ENCODE assay signal across 17 cellular contexts in genomic region chr1:107286125-107286524, GRCh38.
A peak's percentile ranks its signal among the peaks of the same experiment; 100 is the strongest.
DNase-seq lines count a peak whose midpoint lies in the region; ATAC-seq and TF ChIP-seq lines count a peak whose summit lies in the region.
"Had no signal": no experiment of that assay in that cellular context is flagged by ENCODE, and none has a peak within 500 bp of the region (broad histone marks: within the 10 kb centered on the region; RNA-seq: fewer than 3 reads in every experiment).

No MANE protein-coding gene starts in this region.

- no peaks in the 10 kb centered on the region for H3K36me3 Mint-ChIP-seq in stimulated activated effector memory CD8-positive, alpha-beta T cell treated with anti-CD3 and anti-CD28 coated beads, Interleukin-12 subunit alpha, Interleukin-12 subunit beta, amount 100 ng/mL, for 72 hours

- no peaks in the 10 kb centered on the region for H3K9me3 Mint-ChIP-seq in stimulated activated effector memory CD8-positive, alpha-beta T cell treated with anti-CD3 and anti-CD28 coated beads, Interleukin-12 subunit alpha, Interleukin-12 subunit beta, amount 100 ng/mL, for 72 hours

- H3K27ac Mint-ChIP-seq in stimulated activated effector memory CD8-positive, alpha-beta T cell treated with anti-CD3 and anti-CD28 coated beads, Interleukin-12 subunit alpha, Interleukin-12 subunit beta, amount 100 ng/mL, for 72 hours = no peak overlapping the region
- H3K27ac Mint-ChIP-seq: T-helper 17 cell had no signal

- ATAC-seq in GM18502 (IDR thresholded peaks at IDR 0.05; ENCODE audit: poor library complexity, unreplicated experiment) = peak; percentile 50
- peak; percentile 87 for ATAC-seq in GM21360 (IDR thresholded peaks at IDR 0.05; ENCODE audit: unreplicated experiment)
- peak; percentile 86 for ATAC-seq in HG03439 (IDR thresholded peaks at IDR 0.05; ENCODE audit: unreplicated experiment)
- peak; percentile 52 for ATAC-seq in stimulated activated effector memory CD8-positive, alpha-beta T cell treated with anti-CD3 and anti-CD28 coated beads, Interleukin-12 subunit alpha, Interleukin-12 subunit beta, amount 100 ng/mL, for 72 hours
- no peak for ATAC-seq in HG02571 (IDR thresholded peaks at IDR 0.05; ENCODE audit: unreplicated experiment)
- ATAC-seq: T-helper 17 cell had no signal

- H3K4me3 Mint-ChIP-seq in stimulated activated effector memory CD8-positive, alpha-beta T cell treated with anti-CD3 and anti-CD28 coated beads, Interleukin-12 subunit alpha, Interleukin-12 subunit beta, amount 100 ng/mL, for 72 hours = no peak overlapping the region
- H3K4me3 Mint-ChIP-seq: T-helper 17 cell had no signal

- DNase-seq in stimulated activated effector memory CD8-positive, alpha-beta T cell treated with anti-CD3 and anti-CD28 coated beads, Interleukin-12 subunit alpha, Interleukin-12 subunit beta, amount 100 ng/mL, for 72 hours (ENCODE audit: low spot score in 2 of 2) = no peak
- DNase-seq in erythroblast (lab: John Stamatoyannopoulos, UW) (no peak), NCI-H1105 (lab: John Stamatoyannopoulos, UW) (no peak)
- DNase-seq: ACHN, AML-193, DMS79 treated with DMSO at 0.1 percent for 48 hours, MM.1S, NCI-H1092, NCI-H2081, NCI-H446 treated with DMSO at 0.1 percent for 48 hours, NCI-H69, Peyer's patch, T-helper 17 cell had no signal

- H3K4me1 Mint-ChIP-seq in stimulated activated effector memory CD8-positive, alpha-beta T cell treated with anti-CD3 and anti-CD28 coated beads, Interleukin-12 subunit alpha, Interleukin-12 subunit beta, amount 100 ng/mL, for 72 hours = no peaks in the 10 kb centered on the region
- H3K4me1 Mint-ChIP-seq: T-helper 17 cell had no signal

- no peak for TF ChIP-seq POLR2A in erythroblast (IDR thresholded peaks at IDR 0.05; ENCODE audit: low read length)
